In the genomic region with DNA sequence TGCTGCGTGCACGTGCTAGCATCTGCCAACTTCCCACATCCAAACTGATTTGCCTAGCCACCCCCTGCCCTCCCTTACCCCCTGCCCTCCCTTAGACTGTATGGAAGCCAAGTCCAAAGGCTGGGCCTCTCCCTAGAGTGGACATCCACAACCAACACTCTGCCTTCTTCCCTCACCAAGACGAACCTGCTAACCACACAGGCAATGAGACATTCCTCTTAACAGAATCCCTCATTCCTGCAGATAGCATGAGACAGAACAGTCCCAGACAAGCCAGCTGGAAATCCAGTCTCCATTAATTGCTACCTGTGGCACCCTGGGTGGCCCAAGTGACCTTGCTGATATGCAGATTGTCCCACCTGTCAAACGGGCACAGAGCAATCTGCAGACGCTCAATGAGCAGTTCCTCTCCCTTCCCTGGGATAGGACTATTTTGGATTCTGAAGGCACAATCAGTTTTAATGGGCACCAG, we compare ENCODE assay signal across 14 cellular contexts.
"Had no signal": no experiment of that assay in that cellular context is flagged by ENCODE, and none has a peak within 500 bp of the region (broad histone marks: within the 10 kb centered on the region; RNA-seq: fewer than 3 reads in every experiment).

No MANE protein-coding gene starts in this region.

- H3K36me3 ChIP-seq: colonic mucosa, gastroesophageal sphincter, tibial nerve, vagina had no signal

- H3K79me2 ChIP-seq: parathyroid adenoma had no signal

- H3K27ac Mint-ChIP-seq: activated naive CD4-positive, alpha-beta T cell treated with anti-CD3 and anti-CD28 coated beads, Interleukin-2, amount 50 U/mL, for 72 hours had no signal

- H3K4me3 Mint-ChIP-seq: activated T-cell treated with anti-CD3 and anti-CD28 coated beads, Interleukin-2, amount 50 U/mL, for 4 hours had no signal

- H3K4me3 ChIP-seq: colonic mucosa had no signal

- H3K9ac ChIP-seq: parathyroid adenoma had no signal

- DNase-seq: activated CD4-positive, alpha-beta T cell treated with anti-CD3 and anti-CD28 coated beads for 1 hour; activated CD4-positive, alpha-beta T cell treated with anti-CD3 and anti-CD28 coated beads, Interleukin-2, amount 50 U/mL, for 48 hours; activated effector memory CD4-positive, alpha-beta T cell treated with anti-CD3 and anti-CD28 coated beads, Interleukin-2, amount 50 U/mL, for 16 hours; activated T-cell treated with anti-CD3 and anti-CD28 coated beads, Interleukin-2, amount 50 U/mL, for 4 hours; colonic mucosa; effector CD8-positive, alpha-beta T cell; islet precursor cell; left ventricle myocardium superior; stimulated activated CD4-positive, alpha-beta T cell treated with anti-CD3 and anti-CD28 coated beads, Interleukin-15, amount 100 ng/mL, for 24 hours had no signal

- H3K9me3 ChIP-seq: colonic mucosa, gastroesophageal sphincter, tibial nerve, vagina had no signal

- H3K27me3 ChIP-seq: colonic mucosa, tibial nerve, vagina had no signal

- H3K27ac ChIP-seq: colonic mucosa, parathyroid adenoma, vagina had no signal

- H3K4me1 ChIP-seq: colonic mucosa, gastroesophageal sphincter, parathyroid adenoma, vagina had no signal

- H3K9me3 Mint-ChIP-seq: activated T-cell treated with anti-CD3 and anti-CD28 coated beads, Interleukin-2, amount 50 U/mL, for 4 hours had no signal
